ENCODE assay signal across 26 cellular contexts in genomic region chr3:39882111-39882510, GRCh38.
"Had no signal": no experiment of that assay in that cellular context is flagged by ENCODE, and none has a peak within 500 bp of the region (broad histone marks: within the 10 kb centered on the region; RNA-seq: fewer than 3 reads in every experiment).

No MANE protein-coding gene starts in this region.

- DNase-seq: stimulated activated CD4-positive, alpha-beta T cell treated with anti-CD3 and anti-CD28 coated beads, Interleukin-2, amount 100 ng/mL, for 48 hours; stimulated activated CD4-positive, alpha-beta T cell treated with anti-CD3 and anti-CD28 coated beads, Interleukin-4, amount 100 ng/mL, for 1 hour; stimulated activated CD4-positive, alpha-beta T cell treated with anti-CD3 and anti-CD28 coated beads, Interleukin-4, amount 100 ng/mL, for 24 hours; stimulated activated CD4-positive, alpha-beta T cell treated with anti-CD3 and anti-CD28 coated beads, Interleukin-4, amount 100 ng/mL, for 4 hours; stimulated activated CD8-positive, alpha-beta memory T cell treated with anti-CD3 and anti-CD28 coated beads, Interleukin-4, amount 100 ng/mL, for 48 hours; stimulated activated naive B cell treated with anti-CD40 and anti-IgM and Interleukin-4, amounts not matched to agents 10 μg/mL and 1 μg/mL and 100 μg/mL, for 72 hours; stimulated activated naive CD4-positive, alpha-beta T cell; stimulated activated naive CD4-positive, alpha-beta T cell treated with Interleukin-2 at 50 U/mL for 16 hours; stimulated activated naive CD8-positive, alpha-beta T cell treated with anti-CD3 and anti-CD28 coated beads, Interleukin-15, amount 100 ng/mL, for 72 hours; stimulated activated naive CD8-positive, alpha-beta T cell treated with anti-CD3 and anti-CD28 coated beads, Interleukin-15, Interleukin-2, amounts not matched to agents 100 U/mL and 50 U/mL, for 24 hours; stomach; substantia nigra; testis; thyroid gland; tibial artery; transverse colon; trophoblast cell; upper lobe of left lung; upper lobe of right lung; uterus had no signal

- H3K36me3 ChIP-seq: stomach, suprapubic skin, thoracic aorta, thyroid gland, tibial artery, tibial nerve, transverse colon, upper lobe of left lung, upper lobe of right lung, uterus, vagina had no signal

- H3K4me1 ChIP-seq: stomach, suprapubic skin, testis, tibial artery, tibial nerve, transverse colon, upper lobe of left lung, upper lobe of right lung, uterus, vagina had no signal

- H3K4me3 ChIP-seq: stomach, suprapubic skin, testis, thoracic aorta, thyroid gland, tibial artery, tibial nerve, transverse colon, upper lobe of left lung, upper lobe of right lung, uterus, vagina had no signal

- H3K27ac ChIP-seq: stomach, suprapubic skin, testis, thoracic aorta, thyroid gland, tibial artery, tibial nerve, transverse colon, upper lobe of left lung, upper lobe of right lung, uterus, vagina had no signal

- H3K27me3 ChIP-seq: stomach, testis, thyroid gland, tibial artery, tibial nerve, transverse colon, upper lobe of left lung, upper lobe of right lung, uterus, vagina had no signal

- H3K9me3 ChIP-seq: stomach, suprapubic skin, testis, thoracic aorta, thyroid gland, tibial artery, transverse colon, upper lobe of left lung, upper lobe of right lung, uterus, vagina had no signal

- ATAC-seq: stimulated activated effector memory CD8-positive, alpha-beta T cell treated with anti-CD3 and anti-CD28 coated beads, Interleukin-12 subunit alpha, Interleukin-12 subunit beta, amount 100 ng/mL, for 72 hours; stimulated activated memory B cell treated with anti-CD40 and anti-IgM and Interleukin-4, amounts not matched to agents 10 μg/mL and 1 μg/mL and 100 μg/mL, for 72 hours; stimulated activated naive B cell treated with anti-CD40 and anti-IgM and Interleukin-4, amounts not matched to agents 10 μg/mL and 1 μg/mL and 100 μg/mL, for 72 hours; stimulated activated naive CD8-positive, alpha-beta T cell treated with anti-CD3 and anti-CD28 coated beads, Interleukin-15, amount 100 ng/mL, for 72 hours; stimulated activated naive CD8-positive, alpha-beta T cell treated with anti-CD3 and anti-CD28 coated beads, Interleukin-15, Interleukin-2, amounts not matched to agents 100 U/mL and 50 U/mL, for 24 hours; upper lobe of right lung had no signal
